ENCODE assay signal across 14 cellular contexts in genomic region chr5:76724871-76725270, GRCh38. TPM values are rescaled to one million over a fixed set of nuclear protein-coding genes. Genes with fewer than 3 reads are reported as not detected.
A peak's percentile ranks its signal among the peaks of the same experiment; 100 is the strongest.
DNase-seq lines count a peak whose midpoint lies in the region; FAIRE-seq and TF ChIP-seq lines count a peak whose summit lies in the region.
"Had no signal": no experiment of that assay in that cellular context is flagged by ENCODE, and none has a peak within 500 bp of the region (broad histone marks: within the 10 kb centered on the region; RNA-seq: fewer than 3 reads in every experiment).

No MANE protein-coding gene starts in this region.

- H3K9ac ChIP-seq in astrocyte (ENCODE audit: low read length) = peak overlapping the region; percentile 76
- H3K9ac ChIP-seq: neural progenitor cell had no signal

- DNase-seq in GM12892 (ENCODE audit: insufficient read length) = no peak
- peak; percentile 83 for DNase-seq in astrocyte (ENCODE audit: low read depth)
- DNase-seq in fibroblast of villous mesenchyme (ENCODE audit: low read depth) = peak; percentile 89
- DNase-seq in retinal pigment epithelial cell (ENCODE audit: low read depth) = peak; percentile 69
- DNase-seq in NCI-H69 (lab: John Stamatoyannopoulos, UW) = no peak
- no peak for DNase-seq in NCI-H774 (lab: John Stamatoyannopoulos, UW)
- DNase-seq in GM13977 (ENCODE audit: low spot score) = no peak
- DNase-seq in activated T-helper 2 cell treated with anti-CD3 and anti-CD28 coated beads, Interferon-gamma antibody, Interleukin-2, Interleukin-4, amounts not matched to agents 10 μg/mL and 5 μg/mL and 100 μg/mL, durations not matched to agents 14 hours and 24 hours and 36 hours (ENCODE audit: low spot score) = no peak
- DNase-seq: Calu3, endodermal cell, KBM-7, NCI-H2081 had no signal

- H3K4me3 Mint-ChIP-seq in astrocyte (ENCODE audit: unreplicated experiment) = peak overlapping the region; percentile 47
- H3K4me3 Mint-ChIP-seq in activated T-helper 2 cell treated with anti-CD3 and anti-CD28 coated beads, Interferon-gamma antibody, Interleukin-2, Interleukin-4, amounts not matched to agents 10 μg/mL and 5 μg/mL and 100 μg/mL, durations not matched to agents 14 hours and 24 hours and 36 hours (ENCODE audit: low read depth) = no peak overlapping the region
- H3K4me3 Mint-ChIP-seq: endodermal cell; neural progenitor cell; T-helper 2 cell treated with Interferon-gamma antibody and Interleukin-4, amounts not matched to agents 5 μg/mL and 100 μg/mL, for 36 hours had no signal

- H3K27me3 ChIP-seq in astrocyte (ENCODE audit: insufficient read depth, low read length) = no peaks in the 10 kb centered on the region
- H3K27me3 ChIP-seq: neural progenitor cell had no signal

- in situ Hi-C loops in GM13977 (cut with MboI; ENCODE audit: low pct_unique_long_range_greater_than_20kb, low sequenced_read_pairs, unreplicated experiment) = no loop called here

- H3K79me2 ChIP-seq in astrocyte (ENCODE audit: insufficient read depth, low read length) = peaks cover 97% of the 10 kb centered on the region

- peaks cover 14% of the 10 kb centered on the region for H3K4me1 ChIP-seq in astrocyte (ENCODE audit: insufficient read depth, low read length)
- H3K4me1 ChIP-seq: neural progenitor cell had no signal

- peak overlapping the region; percentile 84 for H3K27ac ChIP-seq in astrocyte (ENCODE audit: low read depth, low read length)
- H3K27ac ChIP-seq: neural progenitor cell had no signal

- FAIRE-seq in GM12892 (lab: Jason Lieb, UNC) = peak; percentile 5
- no peak for FAIRE-seq in astrocyte (lab: Jason Lieb, UNC)

- H2AFZ ChIP-seq in astrocyte (ENCODE audit: low read depth, low read length) = no peak overlapping the region
- H2AFZ ChIP-seq: neural progenitor cell had no signal

- H3K4me2 ChIP-seq in astrocyte (ENCODE audit: low read length) = peak overlapping the region; percentile 70
- H3K4me2 ChIP-seq: neural progenitor cell had no signal

- no peak for TF ChIP-seq CTCF in astrocyte (IDR thresholded peaks at IDR 0.05; ENCODE audit: insufficient read depth, low read depth, low read length)
- no peak for TF ChIP-seq CTCF in fibroblast of villous mesenchyme (IDR thresholded peaks at IDR 0.05; ENCODE audit: insufficient read depth, low read depth, low read length)
- TF ChIP-seq CTCF in retinal pigment epithelial cell (conservative IDR thresholded peaks at IDR 0.05; ENCODE audit: low read depth, low read length) = no peak
- no peak for TF ChIP-seq CTCF in GM13977 (IDR thresholded peaks at IDR 0.05; ENCODE audit: extremely low read depth, insufficient read depth, missing control alignments)

- peaks cover 17% of the 10 kb centered on the region for H3K36me3 Mint-ChIP-seq in astrocyte (ENCODE audit: low read depth, unreplicated experiment)
- H3K36me3 Mint-ChIP-seq in activated T-helper 2 cell treated with anti-CD3 and anti-CD28 coated beads, Interferon-gamma antibody, Interleukin-2, Interleukin-4, amounts not matched to agents 10 μg/mL and 5 μg/mL and 100 μg/mL, durations not matched to agents 14 hours and 24 hours and 36 hours (ENCODE audit: low read depth) = peaks cover 17% of the 10 kb centered on the region

- intact Hi-C loops in activated T-helper 2 cell treated with anti-CD3 and anti-CD28 coated beads, Interferon-gamma antibody, Interleukin-2, Interleukin-4, amounts not matched to agents 10 μg/mL and 5 μg/mL and 100 μg/mL, durations not matched to agents 14 hours and 24 hours and 36 hours (cut with micrococcal nuclease) = no loop called here

- H3K27me3 Mint-ChIP-seq in astrocyte (ENCODE audit: low read depth, unreplicated experiment) = no peaks in the 10 kb centered on the region
- H3K27me3 Mint-ChIP-seq in activated T-helper 2 cell treated with anti-CD3 and anti-CD28 coated beads, Interferon-gamma antibody, Interleukin-2, Interleukin-4, amounts not matched to agents 10 μg/mL and 5 μg/mL and 100 μg/mL, durations not matched to agents 14 hours and 24 hours and 36 hours (ENCODE audit: low read depth) = no peaks in the 10 kb centered on the region

- no peaks in the 10 kb centered on the region for H3K9me3 ChIP-seq in astrocyte (ENCODE audit: insufficient read depth, low read depth, low read length)

- H3K27ac Mint-ChIP-seq in astrocyte (ENCODE audit: unreplicated experiment) = peak overlapping the region; percentile 43
- H3K27ac Mint-ChIP-seq in activated T-helper 2 cell treated with anti-CD3 and anti-CD28 coated beads, Interferon-gamma antibody, Interleukin-2, Interleukin-4, amounts not matched to agents 10 μg/mL and 5 μg/mL and 100 μg/mL, durations not matched to agents 14 hours and 24 hours and 36 hours = no peak overlapping the region
- H3K27ac Mint-ChIP-seq: endodermal cell; neural progenitor cell; T-helper 2 cell treated with Interferon-gamma antibody and Interleukin-4, amounts not matched to agents 5 μg/mL and 100 μg/mL, for 36 hours had no signal

- H4K20me1 ChIP-seq in astrocyte (ENCODE audit: insufficient read depth, low read length) = peaks cover 35% of the 10 kb centered on the region

- H3K4me3 ChIP-seq in astrocyte (ENCODE audit: insufficient read depth, low read depth, low read length) (peak overlapping the region; percentile 1), fibroblast of villous mesenchyme (ENCODE audit: low read depth, low read length) (no peak overlapping the region), retinal pigment epithelial cell (ENCODE audit: low read length) (no peak overlapping the region)
- H3K4me3 ChIP-seq: neural progenitor cell had no signal

- TF ChIP-seq POLR2A in GM12892 (IDR thresholded peaks at IDR 0.05; ENCODE audit: low read depth, low read length) = no peak

- H3K4me1 Mint-ChIP-seq in astrocyte (ENCODE audit: low read depth, unreplicated experiment) = peaks cover 37% of the 10 kb centered on the region
- H3K4me1 Mint-ChIP-seq in activated T-helper 2 cell treated with anti-CD3 and anti-CD28 coated beads, Interferon-gamma antibody, Interleukin-2, Interleukin-4, amounts not matched to agents 10 μg/mL and 5 μg/mL and 100 μg/mL, durations not matched to agents 14 hours and 24 hours and 36 hours (ENCODE audit: low read depth) = peaks cover 16% of the 10 kb centered on the region
- H3K4me1 Mint-ChIP-seq: endodermal cell had no signal

- H3K9me3 Mint-ChIP-seq in astrocyte (ENCODE audit: unreplicated experiment) = peaks cover 7% of the 10 kb centered on the region
- H3K9me3 Mint-ChIP-seq in activated T-helper 2 cell treated with anti-CD3 and anti-CD28 coated beads, Interferon-gamma antibody, Interleukin-2, Interleukin-4, amounts not matched to agents 10 μg/mL and 5 μg/mL and 100 μg/mL, durations not matched to agents 14 hours and 24 hours and 36 hours = peaks cover 15% of the 10 kb centered on the region

- peaks cover 9% of the 10 kb centered on the region for H3K36me3 ChIP-seq in astrocyte (ENCODE audit: insufficient read depth, low read length)

RNA-seq across cellular contexts. Expression of gene F2R, which starts 8.9 kb away (rescaled TPM):
- polyA plus RNA-seq in GM12892 (2012; ENCODE audit: missing spikeins) = 3.7 TPM
- total RNA-seq in astrocyte = 285 and 331 TPM in 2 replicates
- total RNA-seq in fibroblast of villous mesenchyme = 117 and 144 TPM in 2 replicates
- 2.8 and 3.3 TPM in 2 replicates for total RNA-seq in activated T-helper 2 cell treated with anti-CD3 and anti-CD28 coated beads, Interferon-gamma antibody, Interleukin-2, Interleukin-4, amounts not matched to agents 10 μg/mL and 5 μg/mL and 100 μg/mL, durations not matched to agents 14 hours and 24 hours and 36 hours

Comparison
In these comparisons a context has a peak if more than half of its experiments do, and no peak if none do; other contexts are left out.
1. DNase-seq: peak in astrocyte (single experiment), fibroblast of villous mesenchyme (single experiment) and retinal pigment epithelial cell (single experiment); none in GM12892 (single experiment), NCI-H69 (single experiment), NCI-H774 (single experiment), GM13977 (single experiment) and activated T-helper 2 cell treated with anti-CD3 and anti-CD28 coated beads, Interferon-gamma antibody, Interleukin-2, Interleukin-4, amounts not matched to agents 10 μg/mL and 5 μg/mL and 100 μg/mL, durations not matched to agents 14 hours and 24 hours and 36 hours (single experiment).
2. RNA of gene F2R, which starts 8.9 kb away (total RNA-seq): 285 to 331 TPM in astrocyte and 117 to 144 TPM in fibroblast of villous mesenchyme; 2.8 to 3.3 TPM in activated T-helper 2 cell treated with anti-CD3 and anti-CD28 coated beads, Interferon-gamma antibody, Interleukin-2, Interleukin-4, amounts not matched to agents 10 μg/mL and 5 μg/mL and 100 μg/mL, durations not matched to agents 14 hours and 24 hours and 36 hours; every median in the first group is over 10 times any median in the second.